Comparison of ENCODE assay signal across 1 cellular context in the genomic region with DNA sequence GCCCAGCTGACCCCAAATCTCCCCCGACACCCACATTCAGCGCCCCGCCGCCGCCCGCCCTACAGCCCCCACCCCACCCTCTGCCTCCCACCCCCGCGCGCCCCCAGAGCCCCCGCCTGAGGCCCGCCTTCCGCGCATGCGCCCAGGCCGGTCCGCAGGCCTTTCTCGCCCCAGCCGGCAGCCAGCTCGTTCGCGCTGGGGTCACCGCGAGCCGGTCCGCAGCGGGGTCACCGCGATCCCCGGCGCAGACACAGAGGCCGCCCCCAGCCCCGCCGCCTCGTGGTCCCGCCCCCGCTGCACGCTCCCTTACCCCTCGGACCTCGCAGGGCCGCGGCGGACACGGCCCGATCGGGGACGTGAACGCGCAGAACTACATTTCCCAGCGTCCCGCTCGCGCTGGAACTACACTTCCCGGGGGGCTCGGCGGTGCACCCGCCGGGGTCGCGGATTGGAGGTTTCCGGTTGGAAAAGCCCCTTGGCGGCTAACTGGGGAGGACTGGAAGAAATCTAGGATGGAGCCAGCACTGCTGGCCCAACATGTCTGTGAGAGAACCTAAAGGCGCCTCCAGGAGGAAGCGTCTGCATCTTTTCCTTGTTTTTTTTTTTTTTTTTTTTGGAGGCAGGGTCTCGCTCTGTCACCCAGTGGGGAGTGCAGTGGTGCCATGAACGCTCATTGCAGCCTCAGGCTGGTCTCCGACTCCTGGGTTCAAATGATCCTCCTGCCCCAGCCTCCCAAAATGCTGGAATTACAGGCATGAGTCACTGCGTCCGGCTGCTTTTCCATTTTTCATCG.
A peak's percentile ranks its signal among the peaks of the same experiment; 100 is the strongest.
TF ChIP-seq lines count a peak whose summit lies in the region.

A gene (minus strand): TSS at position 374 of the 793 bp plus-strand sequence. CDS start 10,671 bp downstream, outside the sequence.

TF ChIP-seq in HepG2, 621 proteins besides CTCF, POLR2A, EP300 and RAD21 (continued from another document and continues in another):
- TF ChIP-seq, protein P1, sequence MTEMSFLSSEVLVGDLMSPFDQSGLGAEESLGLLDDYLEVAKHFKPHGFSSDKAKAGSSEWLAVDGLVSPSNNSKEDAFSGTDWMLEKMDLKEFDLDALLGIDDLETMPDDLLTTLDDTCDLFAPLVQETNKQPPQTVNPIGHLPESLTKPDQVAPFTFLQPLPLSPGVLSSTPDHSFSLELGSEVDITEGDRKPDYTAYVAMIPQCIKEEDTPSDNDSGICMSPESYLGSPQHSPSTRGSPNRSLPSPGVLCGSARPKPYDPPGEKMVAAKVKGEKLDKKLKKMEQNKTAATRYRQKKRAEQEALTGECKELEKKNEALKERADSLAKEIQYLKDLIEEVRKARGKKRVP (CRISPR knock-in tag; IDR thresholded peaks at IDR 0.05): no peak
- no peak for TF ChIP-seq NR2F1 (CRISPR knock-in tag; IDR thresholded peaks at IDR 0.05)
- TF ChIP-seq, protein P2, sequence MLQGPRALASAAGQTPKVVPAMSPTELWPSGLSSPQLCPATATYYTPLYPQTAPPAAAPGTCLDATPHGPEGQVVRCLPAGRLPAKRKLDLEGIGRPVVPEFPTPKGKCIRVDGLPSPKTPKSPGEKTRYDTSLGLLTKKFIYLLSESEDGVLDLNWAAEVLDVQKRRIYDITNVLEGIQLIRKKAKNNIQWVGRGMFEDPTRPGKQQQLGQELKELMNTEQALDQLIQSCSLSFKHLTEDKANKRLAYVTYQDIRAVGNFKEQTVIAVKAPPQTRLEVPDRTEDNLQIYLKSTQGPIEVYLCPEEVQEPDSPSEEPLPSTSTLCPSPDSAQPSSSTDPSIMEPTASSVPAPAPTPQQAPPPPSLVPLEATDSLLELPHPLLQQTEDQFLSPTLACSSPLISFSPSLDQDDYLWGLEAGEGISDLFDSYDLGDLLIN (CRISPR knock-in tag; IDR thresholded peaks at IDR 0.05; ENCODE audit: borderline replicate concordance): peak; percentile 61; the same call in 1 of the 2 replicates
- TF ChIP-seq, protein P3, sequence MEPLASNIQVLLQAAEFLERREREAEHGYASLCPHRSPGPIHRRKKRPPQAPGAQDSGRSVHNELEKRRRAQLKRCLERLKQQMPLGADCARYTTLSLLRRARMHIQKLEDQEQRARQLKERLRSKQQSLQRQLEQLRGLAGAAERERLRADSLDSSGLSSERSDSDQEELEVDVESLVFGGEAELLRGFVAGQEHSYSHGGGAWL (CRISPR knock-in tag; IDR thresholded peaks at IDR 0.05): peak; percentile 36; the same call in 1 of the 2 replicates
- TF ChIP-seq, protein P4, sequence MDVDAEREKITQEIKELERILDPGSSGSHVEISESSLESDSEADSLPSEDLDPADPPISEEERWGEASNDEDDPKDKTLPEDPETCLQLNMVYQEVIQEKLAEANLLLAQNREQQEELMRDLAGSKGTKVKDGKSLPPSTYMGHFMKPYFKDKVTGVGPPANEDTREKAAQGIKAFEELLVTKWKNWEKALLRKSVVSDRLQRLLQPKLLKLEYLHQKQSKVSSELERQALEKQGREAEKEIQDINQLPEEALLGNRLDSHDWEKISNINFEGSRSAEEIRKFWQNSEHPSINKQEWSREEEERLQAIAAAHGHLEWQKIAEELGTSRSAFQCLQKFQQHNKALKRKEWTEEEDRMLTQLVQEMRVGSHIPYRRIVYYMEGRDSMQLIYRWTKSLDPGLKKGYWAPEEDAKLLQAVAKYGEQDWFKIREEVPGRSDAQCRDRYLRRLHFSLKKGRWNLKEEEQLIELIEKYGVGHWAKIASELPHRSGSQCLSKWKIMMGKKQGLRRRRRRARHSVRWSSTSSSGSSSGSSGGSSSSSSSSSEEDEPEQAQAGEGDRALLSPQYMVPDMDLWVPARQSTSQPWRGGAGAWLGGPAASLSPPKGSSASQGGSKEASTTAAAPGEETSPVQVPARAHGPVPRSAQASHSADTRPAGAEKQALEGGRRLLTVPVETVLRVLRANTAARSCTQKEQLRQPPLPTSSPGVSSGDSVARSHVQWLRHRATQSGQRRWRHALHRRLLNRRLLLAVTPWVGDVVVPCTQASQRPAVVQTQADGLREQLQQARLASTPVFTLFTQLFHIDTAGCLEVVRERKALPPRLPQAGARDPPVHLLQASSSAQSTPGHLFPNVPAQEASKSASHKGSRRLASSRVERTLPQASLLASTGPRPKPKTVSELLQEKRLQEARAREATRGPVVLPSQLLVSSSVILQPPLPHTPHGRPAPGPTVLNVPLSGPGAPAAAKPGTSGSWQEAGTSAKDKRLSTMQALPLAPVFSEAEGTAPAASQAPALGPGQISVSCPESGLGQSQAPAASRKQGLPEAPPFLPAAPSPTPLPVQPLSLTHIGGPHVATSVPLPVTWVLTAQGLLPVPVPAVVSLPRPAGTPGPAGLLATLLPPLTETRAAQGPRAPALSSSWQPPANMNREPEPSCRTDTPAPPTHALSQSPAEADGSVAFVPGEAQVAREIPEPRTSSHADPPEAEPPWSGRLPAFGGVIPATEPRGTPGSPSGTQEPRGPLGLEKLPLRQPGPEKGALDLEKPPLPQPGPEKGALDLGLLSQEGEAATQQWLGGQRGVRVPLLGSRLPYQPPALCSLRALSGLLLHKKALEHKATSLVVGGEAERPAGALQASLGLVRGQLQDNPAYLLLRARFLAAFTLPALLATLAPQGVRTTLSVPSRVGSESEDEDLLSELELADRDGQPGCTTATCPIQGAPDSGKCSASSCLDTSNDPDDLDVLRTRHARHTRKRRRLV (CRISPR knock-in tag; IDR thresholded peaks at IDR 0.05): no peak
- TF ChIP-seq, protein P5, sequence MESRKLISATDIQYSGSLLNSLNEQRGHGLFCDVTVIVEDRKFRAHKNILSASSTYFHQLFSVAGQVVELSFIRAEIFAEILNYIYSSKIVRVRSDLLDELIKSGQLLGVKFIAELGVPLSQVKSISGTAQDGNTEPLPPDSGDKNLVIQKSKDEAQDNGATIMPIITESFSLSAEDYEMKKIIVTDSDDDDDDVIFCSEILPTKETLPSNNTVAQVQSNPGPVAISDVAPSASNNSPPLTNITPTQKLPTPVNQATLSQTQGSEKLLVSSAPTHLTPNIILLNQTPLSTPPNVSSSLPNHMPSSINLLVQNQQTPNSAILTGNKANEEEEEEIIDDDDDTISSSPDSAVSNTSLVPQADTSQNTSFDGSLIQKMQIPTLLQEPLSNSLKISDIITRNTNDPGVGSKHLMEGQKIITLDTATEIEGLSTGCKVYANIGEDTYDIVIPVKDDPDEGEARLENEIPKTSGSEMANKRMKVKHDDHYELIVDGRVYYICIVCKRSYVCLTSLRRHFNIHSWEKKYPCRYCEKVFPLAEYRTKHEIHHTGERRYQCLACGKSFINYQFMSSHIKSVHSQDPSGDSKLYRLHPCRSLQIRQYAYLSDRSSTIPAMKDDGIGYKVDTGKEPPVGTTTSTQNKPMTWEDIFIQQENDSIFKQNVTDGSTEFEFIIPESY (CRISPR knock-in tag; IDR thresholded peaks at IDR 0.05): peak; percentile 26; the same call in 1 of the 2 replicates
- TF ChIP-seq, protein P6, sequence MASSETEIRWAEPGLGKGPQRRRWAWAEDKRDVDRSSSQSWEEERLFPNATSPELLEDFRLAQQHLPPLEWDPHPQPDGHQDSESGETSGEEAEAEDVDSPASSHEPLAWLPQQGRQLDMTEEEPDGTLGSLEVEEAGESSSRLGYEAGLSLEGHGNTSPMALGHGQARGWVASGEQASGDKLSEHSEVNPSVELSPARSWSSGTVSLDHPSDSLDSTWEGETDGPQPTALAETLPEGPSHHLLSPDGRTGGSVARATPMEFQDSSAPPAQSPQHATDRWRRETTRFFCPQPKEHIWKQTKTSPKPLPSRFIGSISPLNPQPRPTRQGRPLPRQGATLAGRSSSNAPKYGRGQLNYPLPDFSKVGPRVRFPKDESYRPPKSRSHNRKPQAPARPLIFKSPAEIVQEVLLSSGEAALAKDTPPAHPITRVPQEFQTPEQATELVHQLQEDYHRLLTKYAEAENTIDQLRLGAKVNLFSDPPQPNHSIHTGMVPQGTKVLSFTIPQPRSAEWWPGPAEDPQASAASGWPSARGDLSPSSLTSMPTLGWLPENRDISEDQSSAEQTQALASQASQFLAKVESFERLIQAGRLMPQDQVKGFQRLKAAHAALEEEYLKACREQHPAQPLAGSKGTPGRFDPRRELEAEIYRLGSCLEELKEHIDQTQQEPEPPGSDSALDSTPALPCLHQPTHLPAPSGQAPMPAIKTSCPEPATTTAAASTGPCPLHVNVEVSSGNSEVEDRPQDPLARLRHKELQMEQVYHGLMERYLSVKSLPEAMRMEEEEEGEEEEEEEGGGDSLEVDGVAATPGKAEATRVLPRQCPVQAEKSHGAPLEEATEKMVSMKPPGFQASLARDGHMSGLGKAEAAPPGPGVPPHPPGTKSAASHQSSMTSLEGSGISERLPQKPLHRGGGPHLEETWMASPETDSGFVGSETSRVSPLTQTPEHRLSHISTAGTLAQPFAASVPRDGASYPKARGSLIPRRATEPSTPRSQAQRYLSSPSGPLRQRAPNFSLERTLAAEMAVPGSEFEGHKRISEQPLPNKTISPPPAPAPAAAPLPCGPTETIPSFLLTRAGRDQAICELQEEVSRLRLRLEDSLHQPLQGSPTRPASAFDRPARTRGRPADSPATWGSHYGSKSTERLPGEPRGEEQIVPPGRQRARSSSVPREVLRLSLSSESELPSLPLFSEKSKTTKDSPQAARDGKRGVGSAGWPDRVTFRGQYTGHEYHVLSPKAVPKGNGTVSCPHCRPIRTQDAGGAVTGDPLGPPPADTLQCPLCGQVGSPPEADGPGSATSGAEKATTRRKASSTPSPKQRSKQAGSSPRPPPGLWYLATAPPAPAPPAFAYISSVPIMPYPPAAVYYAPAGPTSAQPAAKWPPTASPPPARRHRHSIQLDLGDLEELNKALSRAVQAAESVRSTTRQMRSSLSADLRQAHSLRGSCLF (CRISPR knock-in tag; IDR thresholded peaks at IDR 0.05; ENCODE audit: borderline replicate concordance): no peak
- TF ChIP-seq ZNF720 (CRISPR knock-in tag; IDR thresholded peaks at IDR 0.05): no peak
- TF ChIP-seq REPIN1 (CRISPR knock-in tag; IDR thresholded peaks at IDR 0.05; ENCODE audit: borderline replicate concordance, low read depth): peak; percentile 54; the same call in 1 of the 2 replicates
- TF ChIP-seq, protein P7, sequence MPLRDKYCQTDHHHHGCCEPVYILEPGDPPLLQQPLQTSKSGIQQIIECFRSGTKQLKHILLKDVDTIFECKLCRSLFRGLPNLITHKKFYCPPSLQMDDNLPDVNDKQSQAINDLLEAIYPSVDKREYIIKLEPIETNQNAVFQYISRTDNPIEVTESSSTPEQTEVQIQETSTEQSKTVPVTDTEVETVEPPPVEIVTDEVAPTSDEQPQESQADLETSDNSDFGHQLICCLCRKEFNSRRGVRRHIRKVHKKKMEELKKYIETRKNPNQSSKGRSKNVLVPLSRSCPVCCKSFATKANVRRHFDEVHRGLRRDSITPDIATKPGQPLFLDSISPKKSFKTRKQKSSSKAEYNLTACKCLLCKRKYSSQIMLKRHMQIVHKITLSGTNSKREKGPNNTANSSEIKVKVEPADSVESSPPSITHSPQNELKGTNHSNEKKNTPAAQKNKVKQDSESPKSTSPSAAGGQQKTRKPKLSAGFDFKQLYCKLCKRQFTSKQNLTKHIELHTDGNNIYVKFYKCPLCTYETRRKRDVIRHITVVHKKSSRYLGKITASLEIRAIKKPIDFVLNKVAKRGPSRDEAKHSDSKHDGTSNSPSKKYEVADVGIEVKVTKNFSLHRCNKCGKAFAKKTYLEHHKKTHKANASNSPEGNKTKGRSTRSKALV (CRISPR knock-in tag; IDR thresholded peaks at IDR 0.05): peak; percentile 34; the same call in 1 of the 2 replicates
- TF ChIP-seq FOSL2 (CRISPR knock-in tag; IDR thresholded peaks at IDR 0.05): 0 out of 2 replicates have a peak, but pooled peaks have one; percentile 13
- TF ChIP-seq POLR2G (IDR thresholded peaks at IDR 0.05; ENCODE audit: low read depth, low read length): peak; percentile 69
- TF ChIP-seq HDAC1 (CRISPR knock-in tag; IDR thresholded peaks at IDR 0.05): no peak; the same call in 1 of the 2 replicates
- TF ChIP-seq, protein P8, sequence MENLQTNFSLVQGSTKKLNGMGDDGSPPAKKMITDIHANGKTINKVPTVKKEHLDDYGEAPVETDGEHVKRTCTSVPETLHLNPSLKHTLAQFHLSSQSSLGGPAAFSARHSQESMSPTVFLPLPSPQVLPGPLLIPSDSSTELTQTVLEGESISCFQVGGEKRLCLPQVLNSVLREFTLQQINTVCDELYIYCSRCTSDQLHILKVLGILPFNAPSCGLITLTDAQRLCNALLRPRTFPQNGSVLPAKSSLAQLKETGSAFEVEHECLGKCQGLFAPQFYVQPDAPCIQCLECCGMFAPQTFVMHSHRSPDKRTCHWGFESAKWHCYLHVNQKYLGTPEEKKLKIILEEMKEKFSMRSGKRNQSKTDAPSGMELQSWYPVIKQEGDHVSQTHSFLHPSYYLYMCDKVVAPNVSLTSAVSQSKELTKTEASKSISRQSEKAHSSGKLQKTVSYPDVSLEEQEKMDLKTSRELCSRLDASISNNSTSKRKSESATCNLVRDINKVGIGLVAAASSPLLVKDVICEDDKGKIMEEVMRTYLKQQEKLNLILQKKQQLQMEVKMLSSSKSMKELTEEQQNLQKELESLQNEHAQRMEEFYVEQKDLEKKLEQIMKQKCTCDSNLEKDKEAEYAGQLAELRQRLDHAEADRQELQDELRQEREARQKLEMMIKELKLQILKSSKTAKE (CRISPR knock-in tag; IDR thresholded peaks at IDR 0.05; ENCODE audit: borderline replicate concordance): no peak
- TF ChIP-seq TCF7L2 (IDR thresholded peaks at IDR 0.05; ENCODE audit: low read depth, low read length): no peak
- TF ChIP-seq SRSF4 (IDR thresholded peaks at IDR 0.05; ENCODE audit: low read depth, low read length, poor library complexity, severe bottlenecking): no peak
- TF ChIP-seq ZNF792 (CRISPR knock-in tag; IDR thresholded peaks at IDR 0.05): no peak
- peak; percentile 54; the same call in 1 of the 2 replicates for TF ChIP-seq ZNF546 (CRISPR knock-in tag; conservative IDR thresholded peaks at IDR 0.05)
- TF ChIP-seq, protein P9, sequence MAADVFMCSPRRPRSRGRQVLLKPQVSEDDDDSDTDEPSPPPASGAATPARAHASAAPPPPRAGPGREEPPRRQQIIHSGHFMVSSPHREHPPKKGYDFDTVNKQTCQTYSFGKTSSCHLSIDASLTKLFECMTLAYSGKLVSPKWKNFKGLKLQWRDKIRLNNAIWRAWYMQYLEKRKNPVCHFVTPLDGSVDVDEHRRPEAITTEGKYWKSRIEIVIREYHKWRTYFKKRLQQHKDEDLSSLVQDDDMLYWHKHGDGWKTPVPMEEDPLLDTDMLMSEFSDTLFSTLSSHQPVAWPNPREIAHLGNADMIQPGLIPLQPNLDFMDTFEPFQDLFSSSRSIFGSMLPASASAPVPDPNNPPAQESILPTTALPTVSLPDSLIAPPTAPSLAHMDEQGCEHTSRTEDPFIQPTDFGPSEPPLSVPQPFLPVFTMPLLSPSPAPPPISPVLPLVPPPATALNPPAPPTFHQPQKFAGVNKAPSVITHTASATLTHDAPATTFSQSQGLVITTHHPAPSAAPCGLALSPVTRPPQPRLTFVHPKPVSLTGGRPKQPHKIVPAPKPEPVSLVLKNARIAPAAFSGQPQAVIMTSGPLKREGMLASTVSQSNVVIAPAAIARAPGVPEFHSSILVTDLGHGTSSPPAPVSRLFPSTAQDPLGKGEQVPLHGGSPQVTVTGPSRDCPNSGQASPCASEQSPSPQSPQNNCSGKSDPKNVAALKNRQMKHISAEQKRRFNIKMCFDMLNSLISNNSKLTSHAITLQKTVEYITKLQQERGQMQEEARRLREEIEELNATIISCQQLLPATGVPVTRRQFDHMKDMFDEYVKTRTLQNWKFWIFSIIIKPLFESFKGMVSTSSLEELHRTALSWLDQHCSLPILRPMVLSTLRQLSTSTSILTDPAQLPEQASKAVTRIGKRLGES (CRISPR knock-in tag; IDR thresholded peaks at IDR 0.05; ENCODE audit: borderline replicate concordance): 0 out of 2 replicates have a peak, but pooled peaks have one; percentile 36
- peak; percentile 32; the same call in 1 of the 2 replicates for TF ChIP-seq DR1 (CRISPR knock-in tag; IDR thresholded peaks at IDR 0.05)
- TF ChIP-seq, protein P10, sequence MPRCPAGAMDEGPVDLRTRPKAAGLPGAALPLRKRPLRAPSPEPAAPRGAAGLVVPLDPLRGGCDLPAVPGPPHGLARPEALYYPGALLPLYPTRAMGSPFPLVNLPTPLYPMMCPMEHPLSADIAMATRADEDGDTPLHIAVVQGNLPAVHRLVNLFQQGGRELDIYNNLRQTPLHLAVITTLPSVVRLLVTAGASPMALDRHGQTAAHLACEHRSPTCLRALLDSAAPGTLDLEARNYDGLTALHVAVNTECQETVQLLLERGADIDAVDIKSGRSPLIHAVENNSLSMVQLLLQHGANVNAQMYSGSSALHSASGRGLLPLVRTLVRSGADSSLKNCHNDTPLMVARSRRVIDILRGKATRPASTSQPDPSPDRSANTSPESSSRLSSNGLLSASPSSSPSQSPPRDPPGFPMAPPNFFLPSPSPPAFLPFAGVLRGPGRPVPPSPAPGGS (CRISPR knock-in tag; IDR thresholded peaks at IDR 0.05): 0 out of 2 replicates have a peak, but pooled peaks have one; percentile 49
